In the genomic region with DNA sequence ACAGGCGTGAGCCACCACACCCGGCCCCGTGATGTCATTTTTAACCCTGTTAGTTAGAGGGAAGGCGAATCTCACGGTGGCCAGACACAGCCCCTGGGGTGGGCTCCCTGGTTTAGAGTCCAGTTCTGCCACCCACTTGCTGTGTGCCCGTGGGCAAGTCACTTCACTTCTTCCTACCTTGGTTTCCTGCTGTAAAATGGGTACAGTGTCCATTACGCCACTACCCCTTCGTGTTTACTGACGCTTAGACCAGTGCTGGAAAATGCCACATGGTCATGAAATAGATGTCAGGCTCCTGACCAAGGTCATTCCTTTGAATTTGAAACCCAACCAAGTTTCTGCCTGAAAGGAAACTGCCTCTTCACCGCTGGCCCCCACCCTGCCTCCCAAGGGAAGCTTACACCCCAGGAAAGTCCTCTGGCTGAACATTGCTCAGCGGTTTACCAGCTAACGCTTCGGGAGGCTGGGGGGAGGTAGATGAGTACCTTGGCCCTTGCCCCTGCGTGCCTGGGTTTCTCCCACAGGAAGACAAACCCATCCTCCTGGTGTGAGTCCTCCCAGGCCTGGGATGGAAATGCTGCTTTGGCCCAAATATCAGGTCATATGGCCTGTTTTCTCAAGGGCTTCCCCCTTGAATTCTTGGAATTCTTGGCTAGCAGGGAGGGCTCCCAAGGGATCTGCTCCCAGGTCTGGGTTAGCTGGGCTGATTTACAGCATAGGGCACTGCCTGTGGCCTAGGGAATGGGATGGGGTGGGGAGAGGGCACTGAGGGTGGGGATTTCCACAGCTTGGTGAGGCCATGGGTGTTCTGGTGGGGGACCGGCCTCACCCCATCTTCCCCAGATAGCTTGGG, we compare ENCODE assay signal across 14 cellular contexts. TPM values are rescaled to one million over a fixed set of nuclear protein-coding genes. Genes with fewer than 3 reads are reported as not detected.
DNase-seq lines count a peak whose midpoint lies in the region; ATAC-seq and TF ChIP-seq lines count a peak whose summit lies in the region.
"Had no signal": no experiment of that assay in that cellular context is flagged by ENCODE, and none has a peak within 500 bp of the region (broad histone marks: within the 10 kb centered on the region; RNA-seq: fewer than 3 reads in every experiment).

No MANE protein-coding gene starts in this region.

- no peak overlapping the region for H3K4me3 ChIP-seq in Panc1 (ENCODE audit: low read depth in 2 of 2, low read length in 2 of 2)

- H3K4me1 Mint-ChIP-seq in nephron, result no peaks in the 10 kb centered on the region
- peaks cover 4% of the 10 kb centered on the region; the same call in 1 of the 2 replicates for H3K4me1 Mint-ChIP-seq in HFFc6 (ENCODE audit: low read depth)

- no peaks in the 10 kb centered on the region for H3K36me3 ChIP-seq in Panc1 (ENCODE audit: control insufficient read depth, insufficient read depth, low read length)

- H3K27ac Mint-ChIP-seq in nephron, result peak overlapping the region in 2 of 3 experiments; percentile 62 to 88
- no peak overlapping the region for H3K27ac Mint-ChIP-seq in HFFc6

- H3K9me3 ChIP-seq in Panc1 (ENCODE audit: control insufficient read depth, insufficient read depth, low read depth, low read length), result peaks cover 10% of the 10 kb centered on the region; the same call in 1 of the 2 replicates

- peak overlapping the region; percentile 31; the same call in 1 of the 2 replicates for H3K27ac ChIP-seq in Panc1 (ENCODE audit: low read length)

- BruUV-seq in Panc1 (replicated peaks; lab: Mats Ljungman, UMichigan), result no TSS peak

- peaks cover 6% of the 10 kb centered on the region for H3K36me3 Mint-ChIP-seq in nephron (ENCODE audit: low read depth)
- peaks cover 16% of the 10 kb centered on the region for H3K36me3 Mint-ChIP-seq in HFFc6 (ENCODE audit: low read depth)

- in situ Hi-C loops in ACHN (cut with HindIII; ENCODE audit: low pct_ligation_motif_present, low pct_unique_long_range_greater_than_20kb, low sequenced_read_pairs) (no loop called here), Panc1 (cut with HindIII; ENCODE audit: low pct_unique_long_range_greater_than_20kb, low sequenced_read_pairs) (no loop called here)

- intact Hi-C loops in Panc1 (cut with micrococcal nuclease; ENCODE audit: unreplicated experiment), result no loop called here

- H3K4me1 ChIP-seq in Panc1 (ENCODE audit: control insufficient read depth, insufficient read depth, low read length), result no peaks in the 10 kb centered on the region

- TF ChIP-seq CTCF in Panc1 (IDR thresholded peaks at IDR 0.05), result no peak
- no peak for TF ChIP-seq CTCF in nephron (IDR thresholded peaks at IDR 0.05; ENCODE audit: unreplicated experiment in 3 of 3)
- no peak for TF ChIP-seq CTCF in HFFc6 (IDR thresholded peaks at IDR 0.05)

- DNase-seq in ACHN, result peak; percentile 92
- DNase-seq in Panc1 (ENCODE audit: low read depth, low spot score), result no peak
- DNase-seq in glomerular endothelial cell (ENCODE audit: extremely low read depth, low read depth, low spot score), result peak; percentile 62
- DNase-seq in HuH-7.5 (ENCODE audit: low spot score), result no peak
- no peak for DNase-seq in AG08396 (ENCODE audit: low spot score)
- DNase-seq in NCI-H1105 treated with DMSO at 0.1 percent for 48 hours (lab: John Stamatoyannopoulos, UW), result no peak
- DNase-seq in HFFc6, result no peak
- DNase-seq: activated CD8-positive, alpha-beta memory T cell treated with anti-CD3 and anti-CD28 coated beads for 24 hours; amygdala; NCI-H2227 treated with DMSO at 0.1 percent for 48 hours; stimulated activated CD4-positive, alpha-beta T cell treated with anti-CD3 and anti-CD28 coated beads, Interleukin-4, amount 100 ng/mL, for 24 hours had no signal

- peaks cover 36% of the 10 kb centered on the region for H3K9me3 Mint-ChIP-seq in nephron
- H3K9me3 Mint-ChIP-seq in HFFc6, result peaks cover 35% of the 10 kb centered on the region

- H3K27me3 Mint-ChIP-seq in nephron (ENCODE audit: low read depth), result peaks cover 6% of the 10 kb centered on the region
- peaks cover 5% of the 10 kb centered on the region; the same call in 1 of the 2 replicates for H3K27me3 Mint-ChIP-seq in HFFc6 (ENCODE audit: insufficient read depth)

- ATAC-seq in Panc1, result no peak

- POLR2A ChIA-PET in Panc1 (lab: Charles Lee), result interaction anchor here (0.7 kb wide), 1 partner anchor 412 kb away, joined by 23 read pairs; no protein-coding TSS in a partner anchor

- H3K4me3 Mint-ChIP-seq in nephron, result no peak overlapping the region
- no peak overlapping the region for H3K4me3 Mint-ChIP-seq in HFFc6

- CTCF ChIA-PET in Panc1 (lab: Charles Lee), result interaction anchor here (0.6 kb wide), 1 partner anchor 110 kb away, joined by 3 read pairs; no protein-coding TSS in a partner anchor

- no peaks in the 10 kb centered on the region for H3K27me3 ChIP-seq in Panc1 (ENCODE audit: control insufficient read depth, insufficient read depth, low read length)

RNA-seq across cellular contexts. Expression of gene AADACL4, which starts 7.6 kb away (rescaled TPM):
- total RNA-seq in Panc1 (2021; ENCODE audit: unreplicated experiment) (not detected), glomerular endothelial cell (not detected in 2 replicates)
- not detected for polyA plus RNA-seq in Panc1 (2012; ENCODE audit: insufficient read length)
- not detected for total RNA-seq in HFFc6 (2021; fragmentation: NEBNext Ultra II Directional; extraction: Animal tissue kit (Norgen Biotek cat#: 25700))
- total RNA-seq: epithelial cell of proximal tubule, temporal lobe had no signal

RNA-seq across cellular contexts. Expression of gene DHRS3, which starts 18.3 kb away (rescaled TPM):
- 113 TPM for total RNA-seq in Panc1 (2021; ENCODE audit: unreplicated experiment)
- 143 TPM for polyA plus RNA-seq in Panc1 (2012; ENCODE audit: insufficient read length)
- total RNA-seq in glomerular endothelial cell, result 58.5 and 71.4 TPM in 2 replicates
- 10 to 100 TPM in 4 of 6 experiments, 1 to 10 TPM in 2; 6.0 to 29.1 (median 27.1) TPM for total RNA-seq in HFFc6 (2021; fragmentation: NEBNext Ultra II Directional; extraction: Animal tissue kit (Norgen Biotek cat#: 25700))

Comparison
In these comparisons a context has a peak if more than half of its experiments do, and no peak if none do; other contexts are left out.
1. DNase-seq: peak in ACHN (single experiment) and glomerular endothelial cell (single experiment); none in Panc1 (single experiment), HuH-7.5 (single experiment), AG08396 (single experiment), NCI-H1105 treated with DMSO at 0.1 percent for 48 hours (single experiment) and HFFc6 (single experiment).